Comparison of ENCODE assay signal across 10 cellular contexts in genomic region chr5:61623401-61624069, GRCh38.
A peak's percentile ranks its signal among the peaks of the same experiment; 100 is the strongest.
DNase-seq lines count a peak whose midpoint lies in the region; ATAC-seq and TF ChIP-seq lines count a peak whose summit lies in the region.
"Had no signal": no experiment of that assay in that cellular context is flagged by ENCODE, and none has a peak within 500 bp of the region (broad histone marks: within the 10 kb centered on the region; RNA-seq: fewer than 3 reads in every experiment).

No MANE protein-coding gene starts in this region.

- peaks cover 7% of the 10 kb centered on the region for H3F3A ChIP-seq in smooth muscle cell (ENCODE audit: low read depth)

- peaks cover 12 to 21% of the 10 kb centered on the region in 2 donors for H3K4me1 Mint-ChIP-seq in immature natural killer cell

- no peaks in the 10 kb centered on the region for H3K79me2 ChIP-seq in smooth muscle cell (ENCODE audit: low read depth)

- ATAC-seq in lower lobe of right lung, result no peak
- ATAC-seq: gastroesophageal sphincter had no signal

- H3K27ac Mint-ChIP-seq in immature natural killer cell, result no peak overlapping the region

- peaks cover 7% of the 10 kb centered on the region for H3K4me1 ChIP-seq in smooth muscle cell (ENCODE audit: low read depth)
- no peaks in the 10 kb centered on the region for H3K4me1 ChIP-seq in lower lobe of right lung

- H4K20me1 ChIP-seq in smooth muscle cell (ENCODE audit: low read depth), result no peaks in the 10 kb centered on the region

- intact Hi-C loops in lower lobe of right lung (cut with DNase I), result no loop called here

- H3K27ac ChIP-seq in smooth muscle cell (ENCODE audit: low read depth), result no peak overlapping the region
- no peak overlapping the region for H3K27ac ChIP-seq in lower lobe of right lung

- no peaks in the 10 kb centered on the region for H3K36me3 Mint-ChIP-seq in immature natural killer cell

- no peak overlapping the region for H3K4me3 ChIP-seq in smooth muscle cell
- H3K4me3 ChIP-seq in lower lobe of right lung, result no peak overlapping the region
- H3K4me3 ChIP-seq: gastroesophageal sphincter had no signal

- no peaks in the 10 kb centered on the region for H3K36me3 ChIP-seq in smooth muscle cell (ENCODE audit: low read depth)
- H3K36me3 ChIP-seq in lower lobe of right lung, result no peaks in the 10 kb centered on the region
- H3K36me3 ChIP-seq: gastroesophageal sphincter had no signal

- 66% methylated on average over 5 of the region's 5 CpGs for WGBS in smooth muscle cell (ENCODE audit: low lambda C conversion rate)

- no peak overlapping the region for H3K9ac ChIP-seq in smooth muscle cell (ENCODE audit: low read depth)

- H3K9me3 Mint-ChIP-seq in immature natural killer cell, result peaks cover 0 to 1% (median 0%) of the 10 kb centered on the region in 6 donors

- H3K9me3 ChIP-seq in smooth muscle cell (replicated peaks; ENCODE audit: low read depth), result no peaks in the 10 kb centered on the region
- no peaks in the 10 kb centered on the region for H3K9me3 ChIP-seq in lower lobe of right lung
- H3K9me3 ChIP-seq: gastroesophageal sphincter had no signal

- H2AFZ ChIP-seq in smooth muscle cell (ENCODE audit: low read depth), result no peak overlapping the region

- TF ChIP-seq CTCF in smooth muscle cell (IDR thresholded peaks at IDR 0.05; ENCODE audit: borderline replicate concordance, insufficient read depth, poor library complexity, severe bottlenecking) (peak; percentile 24), lower lobe of right lung (IDR thresholded peaks at IDR 0.05) (no peak)

- H3K27me3 ChIP-seq in smooth muscle cell (ENCODE audit: low read depth) (no peaks in the 10 kb centered on the region), lower lobe of right lung (ENCODE audit: low read depth) (no peaks in the 10 kb centered on the region)
- H3K27me3 ChIP-seq: gastroesophageal sphincter had no signal

- H3K4me2 ChIP-seq in smooth muscle cell, result no peak overlapping the region

- H3K4me3 Mint-ChIP-seq in immature natural killer cell, result no peak overlapping the region

- H3K27me3 Mint-ChIP-seq in immature natural killer cell (ENCODE audit: low read depth in 3 of 3), result peaks cover 14 to 35% (median 17%) of the 10 kb centered on the region in 3 donors

- DNase-seq in NCI-H82 (lab: John Stamatoyannopoulos, UW) (peak; percentile 17), NCI-H82 treated with DMSO at 0.1 percent for 48 hours (lab: John Stamatoyannopoulos, UW; ENCODE audit: unreplicated experiment) (no peak), RPMI8226 (peak; percentile 33), fibroblast of peridontal ligament (ENCODE audit: extremely low read depth) (peak; percentile 48), smooth muscle cell (lab: John Stamatoyannopoulos, UW; ENCODE audit: unreplicated experiment) (no peak), lower lobe of right lung (no peak), immature natural killer cell (no peak), glomerular visceral epithelial cell (ENCODE audit: extremely low spot score) (no peak)
- DNase-seq: stimulated activated CD4-positive, alpha-beta T cell treated with anti-CD3 and anti-CD28 coated beads, Interleukin-4, amount 100 ng/mL, for 4 hours had no signal

Comparison
In these comparisons a context has a peak if more than half of its experiments do, and no peak if none do; other contexts are left out.
1. DNase-seq: peak in NCI-H82 (single experiment), RPMI8226 (single experiment) and fibroblast of peridontal ligament (single experiment); none in NCI-H82 treated with DMSO at 0.1 percent for 48 hours (single experiment), smooth muscle cell (single experiment), lower lobe of right lung (single experiment), immature natural killer cell (0 of 3) and glomerular visceral epithelial cell (single experiment).